Comparison of ENCODE assay signal across 8 cellular contexts in the genomic region with DNA sequence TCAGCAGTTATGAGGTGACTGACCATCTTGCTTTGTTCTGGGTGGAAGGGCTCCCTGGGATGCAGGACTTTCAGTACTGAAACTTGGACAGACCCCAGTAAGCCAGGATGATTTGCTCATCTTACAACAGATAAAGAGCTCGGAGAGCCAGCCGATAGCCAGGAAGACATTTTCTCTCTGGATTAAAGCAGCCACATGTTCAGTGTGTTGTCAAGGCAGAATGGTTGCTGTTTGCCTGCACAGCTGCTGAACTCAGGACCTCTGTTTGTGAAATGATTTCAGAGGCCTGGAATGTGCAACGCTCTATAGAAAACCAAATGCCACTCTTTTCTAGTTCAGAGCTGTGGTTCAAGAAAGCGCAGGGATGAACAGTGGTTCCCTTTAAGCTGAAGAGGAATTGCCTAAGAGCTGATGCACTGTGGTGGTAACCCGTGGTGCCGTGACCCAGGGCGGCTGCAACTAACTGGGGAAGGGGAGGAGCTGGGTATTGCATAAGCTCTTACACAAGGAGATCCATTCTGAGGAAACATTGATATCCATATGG. TPM values are rescaled to one million over a fixed set of nuclear protein-coding genes. Genes with fewer than 3 reads are reported as not detected.
DNase-seq lines count a peak whose midpoint lies in the region; TF ChIP-seq lines count a peak whose summit lies in the region.

No MANE protein-coding gene starts in this region.

- H3K79me1 ChIP-seq in trophoblast cell (ENCODE audit: low read length): peaks cover 11% of the 10 kb centered on the region

- H2AK5ac ChIP-seq in trophoblast cell (ENCODE audit: low read length): no peak overlapping the region

- peak; percentile 53 for DNase-seq in COLO829 (ENCODE audit: low spot score)
- DNase-seq in SJCRH30: peak; percentile 81 to 91
- DNase-seq in foreskin fibroblast: peak; percentile 93 to 97
- DNase-seq in trophoblast cell: peak; percentile 59 to 74
- no peak for DNase-seq in NCI-H1417 (lab: John Stamatoyannopoulos, UW)
- DNase-seq in SHP77 (lab: John Stamatoyannopoulos, UW): no peak
- no peak for DNase-seq in T-helper 2 cell
- no peak for DNase-seq in NCI-H2107 treated with DMSO at 0.1 percent for 48 hours (lab: John Stamatoyannopoulos, UW; ENCODE audit: unreplicated experiment)

- H3K9ac ChIP-seq in trophoblast cell (ENCODE audit: low read length): no peak overlapping the region

- H2AFZ ChIP-seq in trophoblast cell (ENCODE audit: insufficient read depth, low read length, poor library complexity): no peak overlapping the region

- peak overlapping the region; percentile 84 for H3K27ac ChIP-seq in SJCRH30
- peak overlapping the region; percentile 71 for H3K27ac ChIP-seq in trophoblast cell (ENCODE audit: low read depth, low read length)

- H3K4ac ChIP-seq in trophoblast cell (ENCODE audit: low read depth, low read length): no peak overlapping the region

- H2BK12ac ChIP-seq in trophoblast cell (ENCODE audit: low read length): peak overlapping the region; percentile 61

- no CpG with 5 or more reads among the region's 7 CpGs for WGBS in trophoblast cell (ENCODE audit: extremely low coverage, insufficient coverage, insufficient read length)

- H3K36me3 ChIP-seq in SJCRH30: no peaks in the 10 kb centered on the region
- no peaks in the 10 kb centered on the region for H3K36me3 ChIP-seq in trophoblast cell (ENCODE audit: control insufficient read depth in 1 of 2, insufficient read depth in 2 of 2, low read length in 2 of 2)

- H3K4me3 ChIP-seq in SJCRH30 (0 out of 2 replicates have a peak overlapping the region, but pooled peaks have one; percentile 2), foreskin fibroblast (ENCODE audit: low read depth in 1 of 2, low read length in 2 of 2) (no peak overlapping the region), trophoblast cell (ENCODE audit: low read depth, low read length) (no peak overlapping the region)

- TF ChIP-seq CTCF in foreskin fibroblast (IDR thresholded peaks at IDR 0.05; ENCODE audit: low read depth, low read length): no peak

- H3K4me2 ChIP-seq in trophoblast cell (ENCODE audit: low read length): no peak overlapping the region

- H3K79me2 ChIP-seq in trophoblast cell (ENCODE audit: control insufficient read depth, insufficient read depth, low read length, poor library complexity): no peaks in the 10 kb centered on the region

- no peaks in the 10 kb centered on the region for H3K9me3 ChIP-seq in SJCRH30 (replicated peaks)
- H3K9me3 ChIP-seq in trophoblast cell (ENCODE audit: insufficient read depth, low read depth, low read length): no peaks in the 10 kb centered on the region

- peak overlapping the region; percentile 17 for H4K8ac ChIP-seq in trophoblast cell (ENCODE audit: low read depth, low read length)

- H2BK120ac ChIP-seq in trophoblast cell (ENCODE audit: insufficient read depth, low read length, poor library complexity): peak overlapping the region; percentile 37

- peak overlapping the region; percentile 31 for H3K18ac ChIP-seq in trophoblast cell (ENCODE audit: low read length)

- no peak overlapping the region for H3K14ac ChIP-seq in trophoblast cell (ENCODE audit: low read length)

- H3K4me1 ChIP-seq in SJCRH30: peaks cover 24% of the 10 kb centered on the region
- H3K4me1 ChIP-seq in trophoblast cell (ENCODE audit: control insufficient read depth in 1 of 2, insufficient read depth in 2 of 2, low read length in 2 of 2): peaks cover 14 to 15% of the 10 kb centered on the region in 2 experiments

- H4K91ac ChIP-seq in trophoblast cell (ENCODE audit: low read depth, low read length): peak overlapping the region; percentile 82

- H3K23ac ChIP-seq in trophoblast cell (ENCODE audit: low read length): no peak overlapping the region

- peak overlapping the region; percentile 23 for H2BK5ac ChIP-seq in trophoblast cell (ENCODE audit: low read depth, low read length, poor library complexity)

- H3K27me3 ChIP-seq in SJCRH30: no peaks in the 10 kb centered on the region
- no peaks in the 10 kb centered on the region for H3K27me3 ChIP-seq in trophoblast cell (ENCODE audit: insufficient read depth, low read length)

- H4K12ac ChIP-seq in trophoblast cell (ENCODE audit: low read depth, low read length): no peak overlapping the region

RNA-seq across cellular contexts. Expression of a gene that starts 40.7 kb away (rescaled TPM):
- 0.28 and 0.49 TPM in 2 replicates for total RNA-seq in SJCRH30 (2014; rRNA removed; shearing (Covaris generic))
- polyA plus RNA-seq in trophoblast cell (2013): 4.9 TPM in 2 replicates

Comparison
In these comparisons a context has a peak if more than half of its experiments do, and no peak if none do; other contexts are left out.
1. DNase-seq: peak in COLO829 (single experiment), SJCRH30 (2 of 2), foreskin fibroblast (2 of 2) and trophoblast cell (2 of 2); none in NCI-H1417 (0 of 3), SHP77 (0 of 2), T-helper 2 cell (0 of 5) and NCI-H2107 treated with DMSO at 0.1 percent for 48 hours (single experiment).